Comparison of ENCODE assay signal across 10 cellular contexts in genomic region chr20:23629017-23629541, GRCh38. TPM values are rescaled to one million over a fixed set of nuclear protein-coding genes. Genes with fewer than 3 reads are reported as not detected.
A peak's percentile ranks its signal among the peaks of the same experiment; 100 is the strongest.
DNase-seq lines count a peak whose midpoint lies in the region; ATAC-seq and TF ChIP-seq lines count a peak whose summit lies in the region.
"Had no signal": no experiment of that assay in that cellular context is flagged by ENCODE, and none has a peak within 500 bp of the region (broad histone marks: within the 10 kb centered on the region; RNA-seq: fewer than 3 reads in every experiment).

No MANE protein-coding gene starts in this region.

- DNase-seq in A172 (ENCODE audit: low spot score) (peak; percentile 94), IMR-90 (peak; percentile 69), dermis blood vessel endothelial cell (peak; percentile 93), right lobe of liver (no peak), nucleus accumbens (lab: John Stamatoyannopoulos, UW) (no peak)
- DNase-seq: AML-193 had no signal

- H3K36me3 ChIP-seq in IMR-90 (ENCODE audit: control insufficient read depth, insufficient read depth, low read length) = peaks cover 6% of the 10 kb centered on the region; the same call in 1 of the 2 replicates
- H3K36me3 ChIP-seq in right lobe of liver = peaks cover 0 to 18% (median 7%) of the 10 kb centered on the region in 4 donors

- no peaks in the 10 kb centered on the region for H3K79me1 ChIP-seq in IMR-90 (ENCODE audit: low read depth in 1 of 2, low read length in 2 of 2)

- H3K4me1 ChIP-seq in IMR-90 (ENCODE audit: control insufficient read depth, insufficient read depth, low read length) (peaks cover 1% of the 10 kb centered on the region; the same call in 1 of the 2 replicates), right lobe of liver (peaks cover 0 to 10% (median 1%) of the 10 kb centered on the region in 4 donors)

- TF ChIP-seq RAD21 in IMR-90 (IDR thresholded peaks at IDR 0.05; ENCODE audit: low read length) = no peak

- no peak overlapping the region for H2BK5ac ChIP-seq in IMR-90 (ENCODE audit: low read depth, low read length, poor library complexity, severe bottlenecking)

- H3K27me3 ChIP-seq in IMR-90 (ENCODE audit: control insufficient read depth, insufficient read depth, low read length) = no peaks in the 10 kb centered on the region
- no peaks in the 10 kb centered on the region for H3K27me3 ChIP-seq in right lobe of liver

- H2BK20ac ChIP-seq in IMR-90 (ENCODE audit: low read depth, low read length) = no peak overlapping the region

- H3K9ac ChIP-seq in IMR-90 (ENCODE audit: low read depth, low read length) = no peak overlapping the region

- 50% methylated on average over 2 of the region's 7 CpGs; no CpG with 5 or more reads in 1 of the 2 experiments for WGBS in IMR-90 (ENCODE audit: extremely low coverage in 2 of 2, insufficient read length in 1 of 2), 2 experiments
- WGBS in right lobe of liver (ENCODE audit: insufficient coverage, low coverage, low lambda C conversion rate, missing lambda C conversion rate) = 48% methylated on average over 7 of the region's 7 CpGs

- H3K27ac ChIP-seq in IMR-90 (ENCODE audit: insufficient read depth, low read length) (no peak overlapping the region), right lobe of liver (no peak overlapping the region)

- in situ Hi-C loops in IMR-90 (cut with MboI; ENCODE audit: low sequenced_read_pairs) = loop anchor here (25.0 kb wide), 2 partner anchors 1633 to 1783 kb away; partner anchors contain the start of gene GINS1

- no peak overlapping the region for H3K23ac ChIP-seq in IMR-90 (ENCODE audit: low read depth, low read length)

- BruUV-seq in IMR-90 (replicated peaks; lab: Mats Ljungman, UMichigan) = no TSS peak

- intact Hi-C loops in IMR-90 (cut with micrococcal nuclease) (no loop called here), right lobe of liver (cut with DNase I) (no loop called here)

- no peak overlapping the region for H2BK15ac ChIP-seq in IMR-90 (ENCODE audit: low read depth, low read length)

- no peaks in the 10 kb centered on the region; the same call in 1 of the 2 replicates for H3K9me1 ChIP-seq in IMR-90 (ENCODE audit: insufficient read depth, low read length)

- no peak for TF ChIP-seq CTCF in IMR-90 (conservative IDR thresholded peaks at IDR 0.05; ENCODE audit: low read depth, low read length)
- TF ChIP-seq CTCF in right lobe of liver (IDR thresholded peaks at IDR 0.05) = no peak

- ATAC-seq in IMR-90 (ENCODE audit: low read depth) (peak; percentile 71), right lobe of liver (peak in 3 of 4 donors; percentile 30 to 67 (median 39)), GM21515 (IDR thresholded peaks at IDR 0.05; ENCODE audit: unreplicated experiment) (no peak), GM18873 (IDR thresholded peaks at IDR 0.05; ENCODE audit: low FRiP score, unreplicated experiment) (no peak), GM18498 (IDR thresholded peaks at IDR 0.05; ENCODE audit: unreplicated experiment) (no peak)

- H2AK9ac ChIP-seq in IMR-90 (replicated peaks; ENCODE audit: low read depth, low read length, poor library complexity) = no peak overlapping the region

- POLR2A ChIA-PET in IMR-90 (lab: Charles Lee; ENCODE audit: unreplicated experiment) = interaction anchor here (0.5 kb wide), 1 partner anchor 9 kb away, joined by 3 read pairs; no protein-coding TSS in a partner anchor

- no peak overlapping the region for H3K18ac ChIP-seq in IMR-90 (ENCODE audit: low read depth, low read length)

- H3K14ac ChIP-seq in IMR-90 (replicated peaks; ENCODE audit: low read depth, low read length) = no peak overlapping the region

- CTCF ChIA-PET in IMR-90 (lab: Yijun Ruan, JAX) = no interaction called here

- no peak overlapping the region for H4K91ac ChIP-seq in IMR-90 (ENCODE audit: insufficient read depth, low read depth, low read length)

- no peak overlapping the region for H3K4me2 ChIP-seq in IMR-90 (ENCODE audit: low read depth, low read length)

- H3K9me3 ChIP-seq in IMR-90 (ENCODE audit: control insufficient read depth, insufficient read depth, low read length) = no peaks in the 10 kb centered on the region
- no peaks in the 10 kb centered on the region for H3K9me3 ChIP-seq in right lobe of liver

- no peak overlapping the region for H2AK5ac ChIP-seq in IMR-90 (ENCODE audit: low read depth, low read length)

- H3K56ac ChIP-seq in IMR-90 (ENCODE audit: extremely low read depth, insufficient read depth, low read length) = no peak overlapping the region

- peak overlapping the region; percentile 25 for H2AFZ ChIP-seq in IMR-90 (replicated peaks; ENCODE audit: low read length, poor library complexity)

- dilution Hi-C loops in IMR-90 (cut with HindIII; ENCODE audit: low sequenced_read_pairs, unreplicated experiment) = no loop called here

- no peaks in the 10 kb centered on the region for H4K20me1 ChIP-seq in IMR-90 (ENCODE audit: insufficient read depth, low read length)

- no peak overlapping the region for H3K4me3 ChIP-seq in IMR-90 (ENCODE audit: insufficient read depth, low read depth, low read length)
- no peak overlapping the region for H3K4me3 ChIP-seq in right lobe of liver

- H4K8ac ChIP-seq in IMR-90 (ENCODE audit: low read depth in 2 of 2, low read length in 2 of 2) = no peak overlapping the region

- no peak overlapping the region for H3K4ac ChIP-seq in IMR-90 (ENCODE audit: low read depth, low read length)

- no peak overlapping the region for H4K5ac ChIP-seq in IMR-90 (ENCODE audit: low read depth, low read length)

- TF ChIP-seq POLR2A in IMR-90 (IDR thresholded peaks at IDR 0.05; ENCODE audit: low read depth, low read length) (no peak), right lobe of liver (IDR thresholded peaks at IDR 0.05) (no peak)

- H2BK120ac ChIP-seq in IMR-90 (ENCODE audit: low read depth, low read length) = no peak overlapping the region

TF ChIP-seq in IMR-90, 13 proteins besides CTCF, POLR2A, EP300 and RAD21:
- no peak for TF ChIP-seq CEBPB (IDR thresholded peaks at IDR 0.05; ENCODE audit: low read depth, low read length)
- no peak for TF ChIP-seq BHLHE40 (IDR thresholded peaks at IDR 0.05; ENCODE audit: low read depth, low read length)
- TF ChIP-seq USF2 (IDR thresholded peaks at IDR 0.05; ENCODE audit: low read depth, low read length) = no peak
- no peak for TF ChIP-seq RFX5 (IDR thresholded peaks at IDR 0.05; ENCODE audit: low read depth, low read length)
- TF ChIP-seq RCOR1 (IDR thresholded peaks at IDR 0.05; ENCODE audit: insufficient replicate concordance, low read length) = no peak
- no peak for TF ChIP-seq CHD1 (IDR thresholded peaks at IDR 0.05; ENCODE audit: low read depth, low read length)
- TF ChIP-seq ELK1 (IDR thresholded peaks at IDR 0.05; ENCODE audit: borderline replicate concordance, low read depth, low read length) = no peak
- no peak for TF ChIP-seq MAZ (IDR thresholded peaks at IDR 0.05; ENCODE audit: borderline replicate concordance, low read depth, low read length)
- no peak for TF ChIP-seq MXI1 (IDR thresholded peaks at IDR 0.05; ENCODE audit: borderline replicate concordance, low read depth, low read length)
- TF ChIP-seq SMC3 (IDR thresholded peaks at IDR 0.05; ENCODE audit: low read depth, low read length) = no peak
- no peak for TF ChIP-seq MAFK (IDR thresholded peaks at IDR 0.05; ENCODE audit: low read depth, low read length)
- TF ChIP-seq FOS (IDR thresholded peaks at IDR 0.05; ENCODE audit: low read depth, low read length) = no peak
- no peak for TF ChIP-seq NFE2L2 (IDR thresholded peaks at IDR 0.05; ENCODE audit: low read depth, low read length)

RNA-seq across cellular contexts. Expression of gene CST3, which starts 8.7 kb away (rescaled TPM):
- total RNA-seq in A172 (2014; rRNA removed; shearing (Covaris generic)) = 209 and 225 TPM in 2 replicates
- total RNA-seq in IMR-90 (2012; rRNA removed) (26.0 and 30.8 TPM in 2 replicates), dermis blood vessel endothelial cell (268 and 284 TPM in 2 replicates), right lobe of liver (1,000 to 10,000 TPM in 1 of 6 experiments, 100 to 1,000 TPM in 5; 504 to 1,394 (median 638) TPM)
- 471 and 531 TPM in 2 replicates for polyA plus RNA-seq in IMR-90 (2012; rRNA removed)
- 592 and 818 TPM in 2 replicates for polyA plus RNA-seq in IMR-90 (2012; cell fraction: cytosol; rRNA removed)
- polyA plus RNA-seq in IMR-90 (2012; cell fraction: nucleus; rRNA removed; ENCODE audit: low replicate concordance) = 87.4 and 173 TPM in 2 replicates

RNA-seq across cellular contexts. Expression of gene CST9, which starts 23.4 kb away (rescaled TPM):
- not detected in 2 replicates for total RNA-seq in A172 (2014; rRNA removed; shearing (Covaris generic))
- total RNA-seq in IMR-90 (2012; rRNA removed) (not detected in 2 replicates), dermis blood vessel endothelial cell (not detected in 2 replicates), right lobe of liver (not detected)
- polyA plus RNA-seq in IMR-90 (2012; rRNA removed) = not detected in 2 replicates
- not detected in 2 replicates for polyA plus RNA-seq in IMR-90 (2012; cell fraction: cytosol; rRNA removed)
- polyA plus RNA-seq in IMR-90 (2012; cell fraction: nucleus; rRNA removed; ENCODE audit: low replicate concordance) = not detected in 2 replicates
- total RNA-seq: activated T-helper 1 cell treated with anti-CD3 and anti-CD28 coated beads, Interleukin-12 subunit alpha, Interleukin-12 subunit beta, Interleukin-2, Interleukin-4 antibody, amounts not matched to agents 30 ng/mL and 10 ng/mL and 1 ng/mL, durations not matched to agents 14 hours and 24 hours and 36 hours had no signal

RNA-seq across cellular contexts. Expression of gene CST4, which starts 59.8 kb away (rescaled TPM):
- total RNA-seq in A172 (2014; rRNA removed; shearing (Covaris generic)) = not detected in 2 replicates
- total RNA-seq in IMR-90 (2012; rRNA removed) (not detected in 2 replicates), dermis blood vessel endothelial cell (not detected in 2 replicates), right lobe of liver (not detected)
- not detected in 2 replicates for polyA plus RNA-seq in IMR-90 (2012; rRNA removed)
- polyA plus RNA-seq in IMR-90 (2012; cell fraction: cytosol; rRNA removed) = not detected in 2 replicates
- not detected in 2 replicates for polyA plus RNA-seq in IMR-90 (2012; cell fraction: nucleus; rRNA removed; ENCODE audit: low replicate concordance)
- total RNA-seq: activated T-helper 1 cell treated with anti-CD3 and anti-CD28 coated beads, Interleukin-12 subunit alpha, Interleukin-12 subunit beta, Interleukin-2, Interleukin-4 antibody, amounts not matched to agents 30 ng/mL and 10 ng/mL and 1 ng/mL, durations not matched to agents 14 hours and 24 hours and 36 hours had no signal

Comparison
In these comparisons a context has a peak if more than half of its experiments do, and no peak if none do; other contexts are left out.
1. DNase-seq: peak in A172 (single experiment), IMR-90 (single experiment) and dermis blood vessel endothelial cell (single experiment); none in right lobe of liver (0 of 3) and nucleus accumbens (0 of 56).
2. ATAC-seq: peak in IMR-90 (single experiment) and right lobe of liver (3 of 4); none in GM21515 (single experiment), GM18873 (single experiment) and GM18498 (single experiment).